In genomic region chr16:4766875-4767628, GRCh38 we compare ENCODE assay signal across 8 cellular contexts. TPM values are rescaled to one million over a fixed set of nuclear protein-coding genes. Genes with fewer than 3 reads are reported as not detected.
DNase-seq lines count a peak whose midpoint lies in the region; ATAC-seq and TF ChIP-seq lines count a peak whose summit lies in the region.

Gene ZNF500 (minus strand): TSS chr16:4767162. CDS start chr16:4765978, 1,184 bp downstream.

- H3K9me3 Mint-ChIP-seq in activated B cell treated with CpG ODN at 0.5 μM for 24 hours = no peaks in the 10 kb centered on the region

- peaks cover 24 to 69% (median 57%) of the 10 kb centered on the region in 6 donors for H3K4me1 ChIP-seq in spleen

- intact Hi-C loops in activated B cell treated with CpG ODN at 0.5 μM for 24 hours (cut with micrococcal nuclease) (loop anchor here (1.0 kb wide), 2 partner anchors 33 to 80 kb away; partner anchors contain the start of genes ANKS3, DNAAF8, GLYR1 and UBN1), spleen (cut with DNase I; ENCODE audit: low total_unique reads) (loop anchor here (5.0 kb wide), 1 partner anchor 35 kb away; the partner anchor contains the start of gene ROGDI)

- no peak for TF ChIP-seq POLR2A in spleen (IDR thresholded peaks at IDR 0.05)

- no peaks in the 10 kb centered on the region for H3K27me3 Mint-ChIP-seq in activated B cell treated with CpG ODN at 0.5 μM for 24 hours

- POLR2A ChIA-PET in activated B cell treated with CpG ODN at 0.5 μM for 24 hours (lab: Charles Lee) = interaction anchor here (2.3 kb wide), 1 partner anchor 33 kb away, joined by 10 read pairs; the partner anchor contains the start of genes ANKS3 and DNAAF8

- H3K27ac ChIP-seq in spleen = peak within 1 kb of the TSS; percentile 68 to 95 (median 88)

- ATAC-seq in GM19035 (IDR thresholded peaks at IDR 0.05; ENCODE audit: unreplicated experiment) (peak; percentile 85), HG03342 (IDR thresholded peaks at IDR 0.05; ENCODE audit: unreplicated experiment) (peak; percentile 76), activated B cell treated with CpG ODN at 0.5 μM for 24 hours (ENCODE audit: low read depth) (peak; percentile 91)

- no peak for TF ChIP-seq CTCF in AG10803 (conservative IDR thresholded peaks at IDR 0.05; ENCODE audit: low read length)
- no peak for TF ChIP-seq CTCF in activated B cell treated with CpG ODN at 0.5 μM for 24 hours (IDR thresholded peaks at IDR 0.05)
- TF ChIP-seq CTCF in spleen (IDR thresholded peaks at IDR 0.05 in 8 of 11, conservative IDR thresholded peaks at IDR 0.05 in 3 of 11) = peak in 3 of 11 experiments; percentile 14 to 28 (median 23)

- H3K9me3 ChIP-seq in spleen = no peaks in the 10 kb centered on the region

- H3K4me1 Mint-ChIP-seq in activated B cell treated with CpG ODN at 0.5 μM for 24 hours = peaks cover 24% of the 10 kb centered on the region

- no peaks in the 10 kb centered on the region for H3K27me3 ChIP-seq in spleen (replicated peaks in 1 of 7)

- H3K4me3 ChIP-seq in AG10803 (ENCODE audit: low read length) (peak within 1 kb of the TSS; percentile 83), spleen (peak within 1 kb of the TSS; percentile 85 to 99 (median 95))

- CTCF ChIA-PET in activated B cell treated with CpG ODN at 0.5 μM for 24 hours (lab: Charles Lee) = no interaction called here

- DNase-seq in AG10803 (ENCODE audit: low read depth) = peak; percentile 95
- DNase-seq in NCI-H345 treated with DMSO at 0.1 percent for 48 hours (lab: John Stamatoyannopoulos, UW; ENCODE audit: unreplicated experiment) = peak; percentile 95
- peak; percentile 97 for DNase-seq in activated B cell treated with CpG ODN at 0.5 μM for 24 hours
- peak; percentile 88 for DNase-seq in central memory CD4-positive, alpha-beta T cell
- DNase-seq in inferior parietal cortex (ENCODE audit: extremely low spot score) = peak; percentile 96
- peak; percentile 99 for DNase-seq in spleen

- H3K4me3 Mint-ChIP-seq in activated B cell treated with CpG ODN at 0.5 μM for 24 hours = peak within 1 kb of the TSS; percentile 93

- H3K27ac Mint-ChIP-seq in activated B cell treated with CpG ODN at 0.5 μM for 24 hours = peak within 1 kb of the TSS; percentile 91

- peaks cover 16% of the 10 kb centered on the region for H3K36me3 Mint-ChIP-seq in activated B cell treated with CpG ODN at 0.5 μM for 24 hours (ENCODE audit: low read depth)

- H3K36me3 ChIP-seq in spleen = peaks cover 0 to 34% (median 20%) of the 10 kb centered on the region in 6 donors

- 2 to 4% (median 2%) methylated on average over 26 to 72 of the region's 72 CpGs for WGBS in spleen, 5 donors

RNA-seq across cellular contexts. Expression of gene ZNF500, which starts in this region (rescaled TPM):
- total RNA-seq in activated B cell treated with CpG ODN at 0.5 μM for 24 hours = 14.3 and 19.1 TPM in 2 replicates
- 10 to 100 TPM; 12.0 to 32.3 (median 22.2) TPM for total RNA-seq in spleen
- polyA plus RNA-seq in spleen = 10 to 100 TPM in 1 of 3 donors, 1 to 10 TPM in 2; 2.5 to 19.0 (median 3.5) TPM

Comparison
In these comparisons a context has a peak if more than half of its experiments do, and no peak if none do; other contexts are left out.
1. Peak in every context shown above with its lines: DNase-seq, ATAC-seq, H3K4me3 ChIP-seq and H3K27ac ChIP-seq.